ENCODE assay signal across 8 cellular contexts in the genomic region with DNA sequence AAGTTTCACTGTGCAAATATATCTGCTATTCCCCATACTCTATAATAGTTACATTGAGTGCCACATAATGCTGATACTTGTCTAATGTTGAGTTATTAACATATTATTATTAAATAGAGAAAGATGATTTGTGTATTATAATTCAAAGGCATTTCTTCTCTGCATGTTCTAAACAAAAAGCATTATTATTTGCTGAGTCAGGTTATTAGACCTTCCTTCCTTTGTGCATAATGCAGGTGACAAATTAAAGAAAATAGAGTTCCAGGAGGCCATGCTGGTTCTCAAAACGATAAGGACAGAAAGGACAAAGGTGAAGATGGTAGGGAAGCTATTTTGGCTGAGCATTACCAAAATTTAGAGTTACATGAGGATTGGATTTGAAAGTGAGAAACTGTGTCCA.
"Had no signal": no experiment of that assay in that cellular context is flagged by ENCODE, and none has a peak within 500 bp of the region (broad histone marks: within the 10 kb centered on the region; RNA-seq: fewer than 3 reads in every experiment).

No MANE protein-coding gene starts in this region.

- H2AFZ ChIP-seq: GM23338 had no signal

- H3K4me3 ChIP-seq: GM23338, HAP-1 had no signal

- H3K27ac ChIP-seq: HL-60 had no signal

- DNase-seq: H7, HFFc6, Kasumi-1, KG1 had no signal

- ATAC-seq: GM23338, HCT116 had no signal

- H3K36me3 ChIP-seq: HAP-1 had no signal

- H3K9me3 ChIP-seq: HAP-1 had no signal

- H3K4me1 ChIP-seq: HAP-1 had no signal

- H3K4me2 ChIP-seq: GM23338 had no signal
